1 cellular context compared by ENCODE assay signal in genomic region chr9:123299558-123300126, GRCh38.
A peak's percentile ranks its signal among the peaks of the same experiment; 100 is the strongest.
TF ChIP-seq lines count a peak whose summit lies in the region.

No MANE protein-coding gene starts in this region.

TF ChIP-seq in K562, 482 proteins besides CTCF, POLR2A, EP300 and RAD21 (continued from another document and continues in another):
- TF ChIP-seq SRSF1 (IDR thresholded peaks at IDR 0.05; ENCODE audit: low read depth, low read length): no peak
- TF ChIP-seq CSDE1 (IDR thresholded peaks at IDR 0.05): no peak
- no peak for TF ChIP-seq BRF1 (IDR thresholded peaks at IDR 0.05; ENCODE audit: borderline replicate concordance, extremely low read depth, insufficient read length)
- TF ChIP-seq NRF1 (conservative IDR thresholded peaks at IDR 0.05 in 1 of 2, IDR thresholded peaks at IDR 0.05 in 1 of 2): 0 out of 4 replicates have a peak, but pooled peaks of 1 of the 2 experiments have one; percentile 22
- peak; percentile 74; the same call in 1 of the 2 replicates for TF ChIP-seq MEF2A (IDR thresholded peaks at IDR 0.05; ENCODE audit: control insufficient read depth, low read depth, low read length)
- no peak for TF ChIP-seq HINFP (tag; conservative IDR thresholded peaks at IDR 0.05; ENCODE audit: low read depth)
- TF ChIP-seq HDAC2 (IDR thresholded peaks at IDR 0.05): peak; percentile 90
- peak; percentile 50; the same call in 1 of the 2 replicates for TF ChIP-seq RBFOX2 (IDR thresholded peaks at IDR 0.05; ENCODE audit: low read depth, low read length)
- peak in 1 of 2 experiments; percentile 24; a peak in 1 of 4 replicates for TF ChIP-seq HDAC1 (IDR thresholded peaks at IDR 0.05)
- TF ChIP-seq RCOR1 (IDR thresholded peaks at IDR 0.05; ENCODE audit: borderline replicate concordance in 1 of 2, low read depth in 2 of 2, low read length in 2 of 2): peak in 1 of 2 experiments; percentile 81; a peak in 2 of 4 replicates
- TF ChIP-seq KAT8 (IDR thresholded peaks at IDR 0.05; ENCODE audit: low read depth): no peak
- 0 out of 4 replicates have a peak, but pooled peaks of 1 of the 2 experiments have one; percentile 7 for TF ChIP-seq ZNF639 (CRISPR knock-in tag; conservative IDR thresholded peaks at IDR 0.05 in 1 of 2, IDR thresholded peaks at IDR 0.05 in 1 of 2)
- TF ChIP-seq FIP1L1 (IDR thresholded peaks at IDR 0.05; ENCODE audit: low read depth, low read length, poor library complexity, severe bottlenecking): no peak
- TF ChIP-seq DPF2 (IDR thresholded peaks at IDR 0.05): peak; percentile 60; the same call in 1 of the 2 replicates
- no peak for TF ChIP-seq ZNF609 (CRISPR knock-in tag; IDR thresholded peaks at IDR 0.05; ENCODE audit: borderline replicate concordance)
- TF ChIP-seq TEAD4 (IDR thresholded peaks at IDR 0.05; ENCODE audit: low read length): 0 out of 2 replicates have a peak, but pooled peaks have one; percentile 12
- no peak for TF ChIP-seq TEAD4 (CRISPR knock-in tag; IDR thresholded peaks at IDR 0.05; ENCODE audit: borderline replicate concordance)
- TF ChIP-seq JUND (IDR thresholded peaks at IDR 0.05; ENCODE audit: borderline replicate concordance, low read depth, low read length): 0 out of 2 replicates have a peak, but pooled peaks have one; percentile 26
- TF ChIP-seq JUND (tag; IDR thresholded peaks at IDR 0.05; ENCODE audit: borderline replicate concordance, low read depth, low read length): peak; percentile 67; the same call in 2 of the 3 replicates
- peak; percentile 35; the same call in 1 of the 2 replicates for TF ChIP-seq RNF2 (IDR thresholded peaks at IDR 0.05)
- peak; percentile 8; the same call in 1 of the 2 replicates for TF ChIP-seq ZNF24 (IDR thresholded peaks at IDR 0.05)
- TF ChIP-seq ZNF436 (CRISPR knock-in tag; IDR thresholded peaks at IDR 0.05): peak; percentile 98
- TF ChIP-seq CBX3 (IDR thresholded peaks at IDR 0.05; ENCODE audit: borderline replicate concordance in 1 of 2, low read length in 2 of 2): peak in 1 of 2 experiments; percentile 79; a peak in 1 of 3 replicates
- TF ChIP-seq PHF8 (IDR thresholded peaks at IDR 0.05; ENCODE audit: borderline replicate concordance, low read length): peak; percentile 28; the same call in 1 of the 2 replicates
- TF ChIP-seq KAT2B (IDR thresholded peaks at IDR 0.05; ENCODE audit: low read depth, low read length): no peak
- TF ChIP-seq BCOR (IDR thresholded peaks at IDR 0.05): peak; percentile 98
- TF ChIP-seq XRCC5 (IDR thresholded peaks at IDR 0.05; ENCODE audit: low read depth, low read length): 0 out of 2 replicates have a peak, but pooled peaks have one; percentile 31
- TF ChIP-seq E2F6 (IDR thresholded peaks at IDR 0.05; ENCODE audit: borderline replicate concordance in 1 of 2, extremely low read depth in 1 of 2, insufficient read depth in 1 of 2, insufficient read length in 1 of 2, low read depth in 1 of 2, low read length in 1 of 2, poor library complexity in 1 of 2, severe bottlenecking in 1 of 2): no peak
- 0 out of 2 replicates have a peak, but pooled peaks have one; percentile 61 for TF ChIP-seq ZNF583 (CRISPR knock-in tag; IDR thresholded peaks at IDR 0.05)
- TF ChIP-seq CCNT2 (IDR thresholded peaks at IDR 0.05; ENCODE audit: borderline replicate concordance, extremely low read depth, insufficient read length, low read depth, low read length): no peak
- peak; percentile 78; the same call in 1 of the 2 replicates for TF ChIP-seq CTBP1 (IDR thresholded peaks at IDR 0.05; ENCODE audit: borderline replicate concordance)
- peak; percentile 52; the same call in 1 of the 2 replicates for TF ChIP-seq FOXM1 (IDR thresholded peaks at IDR 0.05; ENCODE audit: low read depth)
- TF ChIP-seq FOXM1 (CRISPR knock-in tag; IDR thresholded peaks at IDR 0.05; ENCODE audit: low read depth): no peak
- 0 out of 2 replicates have a peak, but pooled peaks have one; percentile 31 for TF ChIP-seq SOX6 (IDR thresholded peaks at IDR 0.05)
- TF ChIP-seq RBM25 (IDR thresholded peaks at IDR 0.05; ENCODE audit: low read depth, low read length, severe bottlenecking): peak; percentile 88
- TF ChIP-seq SMARCE1 (IDR thresholded peaks at IDR 0.05): 0 out of 2 replicates have a peak, but pooled peaks have one; percentile 27
- peak; percentile 41 for TF ChIP-seq SNRNP70 (optimal IDR thresholded peaks at IDR 0.05; ENCODE audit: low read depth, low read length)
- TF ChIP-seq ATF1 (CRISPR knock-in tag; IDR thresholded peaks at IDR 0.05): no peak
- peak; percentile 30; the same call in 1 of the 2 replicates for TF ChIP-seq ATF1 (tag; IDR thresholded peaks at IDR 0.05)
- TF ChIP-seq MEF2D (tag; conservative IDR thresholded peaks at IDR 0.05; ENCODE audit: low read depth): peak; percentile 78
- TF ChIP-seq ZBTB9 (CRISPR knock-in tag; IDR thresholded peaks at IDR 0.05): no peak
- TF ChIP-seq L3MBTL2 (IDR thresholded peaks at IDR 0.05): peak; percentile 78
- TF ChIP-seq NBN (IDR thresholded peaks at IDR 0.05; ENCODE audit: low read depth): peak; percentile 58; the same call in 1 of the 2 replicates
- TF ChIP-seq ZBTB17 (CRISPR knock-in tag; IDR thresholded peaks at IDR 0.05): 0 out of 2 replicates have a peak, but pooled peaks have one; percentile 42
- TF ChIP-seq LEF1 (IDR thresholded peaks at IDR 0.05): 0 out of 2 replicates have a peak, but pooled peaks have one; percentile 27
- peak; percentile 21; the same call in 1 of the 2 replicates for TF ChIP-seq SP1 (CRISPR knock-in tag; IDR thresholded peaks at IDR 0.05)
- TF ChIP-seq TFAP4 (CRISPR knock-in tag; IDR thresholded peaks at IDR 0.05; ENCODE audit: borderline replicate concordance): peak; percentile 42; the same call in 1 of the 2 replicates
- peak; percentile 36; the same call in 1 of the 2 replicates for TF ChIP-seq ZNF644 (tag; IDR thresholded peaks at IDR 0.05; ENCODE audit: low read depth)
- no peak for TF ChIP-seq HBP1 (CRISPR knock-in tag; IDR thresholded peaks at IDR 0.05)
- TF ChIP-seq HDAC8 (tag; IDR thresholded peaks at IDR 0.05): 0 out of 2 replicates have a peak, but pooled peaks have one; percentile 25
- TF ChIP-seq PCBP2 (IDR thresholded peaks at IDR 0.05; ENCODE audit: low read depth, low read length, poor library complexity, severe bottlenecking): no peak
- peak; percentile 76; the same call in 1 of the 2 replicates for TF ChIP-seq SMARCA5 (IDR thresholded peaks at IDR 0.05)
- TF ChIP-seq SAFB (IDR thresholded peaks at IDR 0.05; ENCODE audit: borderline replicate concordance, low read depth, low read length): no peak
- TF ChIP-seq MAZ (CRISPR knock-in tag; conservative IDR thresholded peaks at IDR 0.05 in 1 of 2, IDR thresholded peaks at IDR 0.05 in 1 of 2): 0 out of 4 replicates have a peak, but pooled peaks of 1 of the 2 experiments have one; percentile 8
- TF ChIP-seq ATF7 (IDR thresholded peaks at IDR 0.05): 0 out of 2 replicates have a peak, but pooled peaks have one; percentile 17
- TF ChIP-seq NCOA6 (IDR thresholded peaks at IDR 0.05): no peak
- TF ChIP-seq RB1 (IDR thresholded peaks at IDR 0.05; ENCODE audit: low read depth): no peak
- TF ChIP-seq CHD4 (IDR thresholded peaks at IDR 0.05; ENCODE audit: insufficient read depth, insufficient replicate concordance, low read depth, low read length, poor library complexity, severe bottlenecking): peak; percentile 74
- no peak for TF ChIP-seq TCF3 (CRISPR knock-in tag; IDR thresholded peaks at IDR 0.05)
- TF ChIP-seq GABPA (tag; conservative IDR thresholded peaks at IDR 0.05; ENCODE audit: low read depth): peak; percentile 32
- TF ChIP-seq POLR2G (IDR thresholded peaks at IDR 0.05; ENCODE audit: low read depth, low read length): 0 out of 2 replicates have a peak, but pooled peaks have one; percentile 37
- TF ChIP-seq SMAD1 (IDR thresholded peaks at IDR 0.05; ENCODE audit: low read depth, low read length, partially characterized antibody): no peak
- no peak for TF ChIP-seq THRAP3 (IDR thresholded peaks at IDR 0.05; ENCODE audit: borderline replicate concordance)
